Comparison of ENCODE assay signal across 29 cellular contexts in the genomic region with DNA sequence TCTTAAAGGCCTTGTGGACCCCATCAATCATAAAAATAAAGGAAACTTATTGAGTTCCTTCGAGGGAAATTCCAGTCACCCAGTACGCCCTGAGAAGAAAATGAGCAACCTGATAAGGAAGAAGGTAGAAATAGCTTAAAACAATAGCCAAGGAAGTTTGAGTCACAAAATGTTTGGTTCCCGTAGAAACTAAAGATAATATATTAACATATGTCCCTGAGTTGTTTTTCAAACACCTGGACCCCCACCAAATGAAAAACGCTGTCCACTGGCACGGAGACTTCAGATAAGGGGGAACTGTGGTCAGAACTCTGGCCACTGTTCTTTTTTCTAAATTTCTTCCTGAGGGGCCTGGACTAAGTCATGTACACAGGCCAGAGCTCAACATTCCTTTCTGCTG.
"Had no signal": no experiment of that assay in that cellular context is flagged by ENCODE, and none has a peak within 500 bp of the region (broad histone marks: within the 10 kb centered on the region; RNA-seq: fewer than 3 reads in every experiment).

No MANE protein-coding gene starts in this region.

- H3K27ac ChIP-seq: left lung, lower lobe of right lung, neural progenitor cell, neutrophil, parathyroid adenoma, skin epidermis, spleen, tibial nerve, uterus had no signal

- H3K79me2 ChIP-seq: parathyroid adenoma had no signal

- H2AFZ ChIP-seq: neural progenitor cell, parathyroid adenoma had no signal

- FAIRE-seq: keratinocyte had no signal

- H3K36me3 ChIP-seq: left lung, lower lobe of right lung, neural progenitor cell, neutrophil, spleen, tibial nerve, uterus had no signal

- H3K9ac ChIP-seq: neural progenitor cell, parathyroid adenoma had no signal

- H3K9me3 ChIP-seq: left lung, lower lobe of right lung, neutrophil, spleen, tibial nerve, uterus had no signal

- H3K4me3 ChIP-seq: left lung, lower lobe of right lung, neural progenitor cell, skin epidermis, spleen, tibial nerve, uterus had no signal

- H3K27me3 ChIP-seq: left lung, neural progenitor cell, neutrophil, spleen, tibial nerve, uterus had no signal

- DNase-seq: hippocampal formation; kidney glomerular epithelial cell; left colon; left lung; lower lobe of right lung; mammary epithelial cell; mesenchymal stem cell; naive B cell; natural killer cell; nephron progenitor cell; occipital lobe; retina; right cardiac atrium; spleen; stimulated activated CD4-positive, alpha-beta T cell treated with anti-CD3 and anti-CD28 coated beads, Interleukin-2, amount 100 ng/mL, for 48 hours; stimulated activated CD4-positive, alpha-beta T cell treated with anti-CD3 and anti-CD28 coated beads, Interleukin-4, amount 100 ng/mL, for 4 hours; stimulated activated CD8-positive, alpha-beta memory T cell treated with anti-CD3 and anti-CD28 coated beads, Interleukin-4, amount 100 ng/mL, for 48 hours; stimulated activated naive CD4-positive, alpha-beta T cell treated with Interleukin-2 at 50 U/mL for 16 hours; stimulated activated naive CD8-positive, alpha-beta T cell treated with anti-CD3 and anti-CD28 coated beads, Interleukin-15, amount 100 ng/mL, for 72 hours; substantia nigra; uterus had no signal

- H3K4me2 ChIP-seq: neural progenitor cell had no signal

- ATAC-seq: left colon; left lung; lower lobe of right lung; natural killer cell; right cardiac atrium; sciatic nerve; stimulated activated memory B cell treated with anti-CD40 and anti-IgM and Interleukin-4, amounts not matched to agents 10 μg/mL and 1 μg/mL and 100 μg/mL, for 72 hours; stimulated activated naive CD8-positive, alpha-beta T cell treated with anti-CD3 and anti-CD28 coated beads, Interleukin-15, amount 100 ng/mL, for 72 hours had no signal

- H3K4me1 ChIP-seq: left lung, lower lobe of right lung, parathyroid adenoma, spleen, tibial nerve, uterus had no signal
